8 cellular contexts compared by ENCODE assay signal in genomic region chr20:45771182-45771759, GRCh38. TPM values are rescaled to one million over a fixed set of nuclear protein-coding genes. Genes with fewer than 3 reads are reported as not detected.
A peak's percentile ranks its signal among the peaks of the same experiment; 100 is the strongest.
DNase-seq lines count a peak whose midpoint lies in the region; ATAC-seq and TF ChIP-seq lines count a peak whose summit lies in the region.

No MANE protein-coding gene starts in this region.

- peak in 2 of 3 donors; percentile 83 to 97 for TF ChIP-seq CTCF in omental fat pad (IDR thresholded peaks at IDR 0.05)

- no peaks in the 10 kb centered on the region for H3K9me3 ChIP-seq in MG63

- no peaks in the 10 kb centered on the region for H3K36me3 ChIP-seq in MG63

- H3K4me3 ChIP-seq in MG63 = no peak overlapping the region

- DNase-seq in ELF-1 (ENCODE audit: low read depth, low spot score) = peak; percentile 93
- peak; percentile 60 for DNase-seq in MG63
- peak; percentile 35 for DNase-seq in SIG-M5 (lab: John Stamatoyannopoulos, UW)
- DNase-seq in activated effector memory CD4-positive, alpha-beta T cell treated with Interleukin-2 at 50 U/mL for 16 hours = peak; percentile 61
- DNase-seq in germinal center (ENCODE audit: low spot score) = peak; percentile 72
- DNase-seq in omental fat pad (ENCODE audit: low spot score) = peak; percentile 80
- DNase-seq in superior temporal gyrus (ENCODE audit: extremely low spot score) = peak; percentile 96

- ATAC-seq in omental fat pad (ENCODE audit: low FRiP score) (peak; percentile 70), HG02571 (IDR thresholded peaks at IDR 0.05; ENCODE audit: unreplicated experiment) (no peak)

- no peaks in the 10 kb centered on the region for H3K27me3 ChIP-seq in MG63

RNA-seq across cellular contexts. Expression of gene WFDC3, which starts 20.4 kb away (rescaled TPM):
- 0.59 TPM in 1 of 2 replicates, not detected in the other for total RNA-seq in MG63 (2014; rRNA removed; shearing (Covaris generic); ENCODE audit: low replicate concordance)
- 1 to 10 TPM in 1 of 4 donors, not detected in 3; 1.6 TPM for total RNA-seq in omental fat pad

RNA-seq across cellular contexts. Expression of gene DNTTIP1, which starts 20.5 kb away (rescaled TPM):
- total RNA-seq in MG63 (2014; rRNA removed; shearing (Covaris generic); ENCODE audit: low replicate concordance) = 50.3 and 70.0 TPM in 2 replicates
- total RNA-seq in omental fat pad = 10 to 100 TPM; 12.7 to 38.6 (median 18.1) TPM

RNA-seq across cellular contexts. Expression of gene UBE2C, which starts 41.2 kb away (rescaled TPM):
- total RNA-seq in MG63 (2014; rRNA removed; shearing (Covaris generic); ENCODE audit: low replicate concordance) = 69.5 and 72.7 TPM in 2 replicates
- 10 to 100 TPM in 1 of 4 donors, 1 to 10 TPM in 1, not detected in 2; 1.4 to 10.1 TPM for total RNA-seq in omental fat pad

RNA-seq across cellular contexts. Expression of gene SPINT4, which starts 49.1 kb away (rescaled TPM):
- total RNA-seq in MG63 (2014; rRNA removed; shearing (Covaris generic); ENCODE audit: low replicate concordance) = not detected in 2 replicates
- not detected for total RNA-seq in omental fat pad

RNA-seq across cellular contexts. Expression of gene TNNC2, which starts 55.8 kb away (rescaled TPM):
- total RNA-seq in MG63 (2014; rRNA removed; shearing (Covaris generic); ENCODE audit: low replicate concordance) = not detected in 2 replicates
- total RNA-seq in omental fat pad = 1 to 10 TPM in 3 of 4 donors, not detected in 1; 1.2 to 2.2 (median 1.5) TPM

Comparison
In these comparisons a context has a peak if more than half of its experiments do, and no peak if none do; other contexts are left out.
1. DNase-seq: peak in every context shown above with its lines; median percentile 96 in superior temporal gyrus; 93 in ELF-1; 80 in omental fat pad; 72 in germinal center; 61 in activated effector memory CD4-positive, alpha-beta T cell treated with Interleukin-2 at 50 U/mL for 16 hours; 60 in MG63; 35 in SIG-M5.